In the genomic region with DNA sequence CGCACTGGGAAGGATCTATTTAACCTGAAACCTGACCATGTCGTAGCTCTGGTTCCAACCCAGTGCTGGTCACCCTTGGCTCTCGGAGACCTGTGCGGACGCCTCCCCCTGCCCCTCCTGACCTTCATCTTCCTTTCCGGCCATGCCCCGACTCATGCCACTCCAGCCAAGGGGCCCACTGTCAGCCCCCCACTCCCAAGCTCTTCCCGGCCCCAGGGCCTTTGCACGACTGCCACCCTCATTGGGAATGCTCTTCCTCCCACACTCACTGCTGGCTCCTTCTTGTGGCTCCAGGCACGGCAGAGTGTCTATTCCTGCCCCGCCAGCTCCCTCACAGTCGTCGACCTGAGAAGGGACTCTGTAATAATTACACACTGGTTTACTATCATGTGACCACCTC, we compare ENCODE assay signal across 2 cellular contexts.
TF ChIP-seq lines count a peak whose summit lies in the region.

No MANE protein-coding gene starts in this region.

TF ChIP-seq in HEK293, 187 proteins besides CTCF, POLR2A, EP300 and RAD21:
- TF ChIP-seq ZNF623 (tag by site-specific recombination; IDR thresholded peaks at IDR 0.05) (peak; percentile 98), ZNF350 (tag by site-specific recombination; IDR thresholded peaks at IDR 0.05) (no peak)

TF ChIP-seq in K562, 482 proteins besides CTCF, POLR2A, EP300 and RAD21:
- TF ChIP-seq RCOR1 (IDR thresholded peaks at IDR 0.05; ENCODE audit: borderline replicate concordance in 1 of 2, low read depth in 2 of 2, low read length in 2 of 2) (0 out of 4 replicates have a peak, but pooled peaks of 1 of the 2 experiments have one; percentile 6), BCOR (IDR thresholded peaks at IDR 0.05) (peak; percentile 85), FOXA3 (CRISPR knock-in tag; conservative IDR thresholded peaks at IDR 0.05 in 1 of 2, IDR thresholded peaks at IDR 0.05 in 1 of 2) (no peak), BRF1 (IDR thresholded peaks at IDR 0.05; ENCODE audit: borderline replicate concordance, extremely low read depth, insufficient read length) (no peak), MYC (IDR thresholded peaks at IDR 0.05; ENCODE audit: low read depth, low read length) (no peak), MYC (CRISPR knock-in tag; IDR thresholded peaks at IDR 0.05; ENCODE audit: borderline replicate concordance, low read depth) (no peak), SMARCA5 (IDR thresholded peaks at IDR 0.05) (peak; percentile 72; the same call in 1 of the 2 replicates), RBM25 (IDR thresholded peaks at IDR 0.05; ENCODE audit: low read depth, low read length, severe bottlenecking) (peak; percentile 45), CREM (IDR thresholded peaks at IDR 0.05; ENCODE audit: low read depth) (no peak)
- TF ChIP-seq, protein P1, sequence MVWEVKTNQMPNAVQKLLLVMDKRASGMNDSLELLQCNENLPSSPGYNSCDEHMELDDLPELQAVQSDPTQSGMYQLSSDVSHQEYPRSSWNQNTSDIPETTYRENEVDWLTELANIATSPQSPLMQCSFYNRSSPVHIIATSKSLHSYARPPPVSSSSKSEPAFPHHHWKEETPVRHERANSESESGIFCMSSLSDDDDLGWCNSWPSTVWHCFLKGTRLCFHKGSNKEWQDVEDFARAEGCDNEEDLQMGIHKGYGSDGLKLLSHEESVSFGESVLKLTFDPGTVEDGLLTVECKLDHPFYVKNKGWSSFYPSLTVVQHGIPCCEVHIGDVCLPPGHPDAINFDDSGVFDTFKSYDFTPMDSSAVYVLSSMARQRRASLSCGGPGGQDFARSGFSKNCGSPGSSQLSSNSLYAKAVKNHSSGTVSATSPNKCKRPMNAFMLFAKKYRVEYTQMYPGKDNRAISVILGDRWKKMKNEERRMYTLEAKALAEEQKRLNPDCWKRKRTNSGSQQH (CRISPR knock-in tag; IDR thresholded peaks at IDR 0.05), result no peak
